8 cellular contexts compared by ENCODE assay signal in genomic region chr4:47926667-47927258, GRCh38. TPM values are rescaled to one million over a fixed set of nuclear protein-coding genes. Genes with fewer than 3 reads are reported as not detected.
DNase-seq lines count a peak whose midpoint lies in the region; ATAC-seq and TF ChIP-seq lines count a peak whose summit lies in the region.

No MANE protein-coding gene starts in this region.

- H3K4me3 ChIP-seq in osteoblast (ENCODE audit: insufficient read depth, low read length) = peak overlapping the region; percentile 4

- H3K9me3 Mint-ChIP-seq in CD4-positive, alpha-beta T cell = no peaks in the 10 kb centered on the region

- CTCF ChIA-PET in CD4-positive, alpha-beta T cell (lab: Charles Lee) = no interaction called here

- H3K36me3 ChIP-seq in osteoblast (ENCODE audit: insufficient read depth, low read length) = no peaks in the 10 kb centered on the region

- no peaks in the 10 kb centered on the region for H3K36me3 Mint-ChIP-seq in CD4-positive, alpha-beta T cell (ENCODE audit: low read depth)

- peak overlapping the region; percentile 8 for H3K4me3 Mint-ChIP-seq in CD4-positive, alpha-beta T cell

- H3K4me1 ChIP-seq in osteoblast (ENCODE audit: insufficient read depth, low read length) = peaks cover 12% of the 10 kb centered on the region

- peak overlapping the region; percentile 16 for H2AFZ ChIP-seq in osteoblast (ENCODE audit: low read length)

- peak overlapping the region; percentile 52 for H3K4me2 ChIP-seq in osteoblast (ENCODE audit: insufficient read depth, low read length)

- peak; percentile 82 for TF ChIP-seq CTCF in CD4-positive, alpha-beta T cell (IDR thresholded peaks at IDR 0.05)
- TF ChIP-seq CTCF in osteoblast (IDR thresholded peaks at IDR 0.05; ENCODE audit: extremely low read depth, low read depth, low read length) = peak; percentile 72

- no peak overlapping the region for H3K27ac ChIP-seq in CD4-positive, alpha-beta T cell (ENCODE audit: low read depth, low read length)
- H3K27ac ChIP-seq in osteoblast (ENCODE audit: low read depth, low read length) = no peak overlapping the region

- POLR2A ChIA-PET in CD4-positive, alpha-beta T cell (lab: Charles Lee) = no interaction called here

- DNase-seq in CD4-positive, alpha-beta T cell = peak; percentile 22 to 47 (median 28)
- DNase-seq in OCI-M1 (lab: John Stamatoyannopoulos, UW) (peak; percentile 84), germinal center (ENCODE audit: low spot score) (peak; percentile 50), osteoblast (ENCODE audit: insufficient read length, low spot score, missing footprints) (peak; percentile 66), mesenteric fat pad (ENCODE audit: low spot score) (no peak)
- peak; percentile 76 for DNase-seq in activated effector memory CD4-positive, alpha-beta T cell treated with anti-CD3 and anti-CD28 coated beads, Interleukin-2, amount 50 U/mL, for 16 hours

- no peaks in the 10 kb centered on the region for H3K9me3 ChIP-seq in CD4-positive, alpha-beta T cell (ENCODE audit: control insufficient read depth, low read length)
- H3K9me3 ChIP-seq in osteoblast (ENCODE audit: low read depth, low read length) = no peaks in the 10 kb centered on the region

- intact Hi-C loops in CD4-positive, alpha-beta T cell (cut with DNase I, micrococcal nuclease) = loop anchor here (5.0 kb wide), 3 partner anchors 156 to 216 kb away; no protein-coding TSS in a partner anchor

- peak; percentile 98 for ATAC-seq in CD4-positive, alpha-beta T cell (ENCODE audit: poor library complexity)
- ATAC-seq in GM19043 (IDR thresholded peaks at IDR 0.05; ENCODE audit: low read depth, unreplicated experiment) (peak; percentile 91), HG03196 (IDR thresholded peaks at IDR 0.05; ENCODE audit: unreplicated experiment) (peak; percentile 83)

- peaks cover 13% of the 10 kb centered on the region for H3K4me1 Mint-ChIP-seq in CD4-positive, alpha-beta T cell (ENCODE audit: low read depth)

- no peaks in the 10 kb centered on the region for H4K20me1 ChIP-seq in osteoblast (ENCODE audit: insufficient read depth, low read length)

- H3K79me2 ChIP-seq in osteoblast (ENCODE audit: insufficient read depth, low read length) = no peaks in the 10 kb centered on the region

- peaks cover 34% of the 10 kb centered on the region for H3K27me3 Mint-ChIP-seq in CD4-positive, alpha-beta T cell

- no peak overlapping the region for H3K27ac Mint-ChIP-seq in CD4-positive, alpha-beta T cell

- H3K27me3 ChIP-seq in CD4-positive, alpha-beta T cell (ENCODE audit: control insufficient read depth, insufficient read depth, low read length) = no peaks in the 10 kb centered on the region
- peaks cover 26% of the 10 kb centered on the region for H3K27me3 ChIP-seq in osteoblast (ENCODE audit: insufficient read depth, low read length)

RNA-seq across cellular contexts. Expression of gene NFXL1, which starts 12.4 kb away (rescaled TPM):
- total RNA-seq in CD4-positive, alpha-beta T cell = 1 to 10 TPM; 9.0 to 9.9 TPM
- total RNA-seq in osteoblast (5.8 and 10.0 TPM in 2 replicates), mesenteric fat pad (10.4 TPM)
